ENCODE assay signal across 8 cellular contexts in the genomic region with DNA sequence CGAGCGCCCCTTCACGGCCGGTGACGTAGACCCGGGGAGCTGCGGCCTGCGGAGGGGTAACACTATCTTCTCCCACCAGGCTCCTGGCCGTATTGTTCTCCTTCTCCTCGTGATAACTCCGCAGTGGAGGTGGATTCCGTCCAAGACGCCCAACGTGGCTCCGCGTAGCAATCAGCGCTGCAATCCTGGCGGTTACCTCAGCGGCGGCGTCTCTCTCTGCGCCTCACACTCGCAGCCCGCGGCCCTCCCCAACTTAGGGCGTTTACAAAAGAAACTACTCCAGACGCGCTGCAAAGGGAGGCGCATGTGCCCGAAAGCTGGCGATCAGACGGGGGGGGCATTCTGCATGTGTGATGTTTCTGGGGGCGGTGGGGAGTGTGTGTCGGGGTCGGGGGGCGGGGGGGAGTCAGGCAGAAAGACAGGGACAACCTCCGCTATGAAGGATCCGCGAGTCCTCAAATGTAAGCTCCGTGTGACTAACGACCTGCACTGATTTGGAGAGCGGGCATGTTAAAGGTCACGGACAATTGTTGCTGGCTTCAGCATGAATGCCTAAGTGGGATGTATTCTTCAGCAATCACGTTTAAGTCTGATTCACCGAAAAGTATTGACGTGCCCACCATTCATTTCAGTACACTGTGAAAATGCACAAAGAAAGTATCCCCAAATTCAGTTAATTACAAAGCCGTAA. TPM values are rescaled to one million over a fixed set of nuclear protein-coding genes. Genes with fewer than 3 reads are reported as not detected.
DNase-seq lines count a peak whose midpoint lies in the region; ATAC-seq and TF ChIP-seq lines count a peak whose summit lies in the region.

No MANE protein-coding gene starts in this region.

- DNase-seq in GM20000 (ENCODE audit: low spot score) (peak; percentile 33), NOMO-1 (lab: John Stamatoyannopoulos, UW; ENCODE audit: unreplicated experiment in 2 of 2) (peak; percentile 61 to 69), right cardiac atrium (peak; percentile 79 to 91 (median 87)), retina (peak; percentile 85), H4 (ENCODE audit: low spot score) (no peak), GDM1 (lab: John Stamatoyannopoulos, UW) (no peak), cerebellum (ENCODE audit: low spot score) (no peak)
- peak; percentile 58 for DNase-seq in activated naive CD4-positive, alpha-beta T cell treated with anti-CD3 and anti-CD28 coated beads, Interleukin-2, amount 50 U/mL, for 16 hours

- intact Hi-C loops in right cardiac atrium (cut with DNase I) = loop anchor here in 1 of 4 donors (2.0 to 10.0 kb wide), 2 partner anchors 26 to 92 kb away; no protein-coding TSS in a partner anchor

- no peaks in the 10 kb centered on the region for H3K27me3 ChIP-seq in right cardiac atrium (ENCODE audit: control insufficient read depth, insufficient read depth)

- TF ChIP-seq CTCF in GM20000 (IDR thresholded peaks at IDR 0.05; ENCODE audit: extremely low read depth, missing control alignments) = no peak

- H3K4me3 ChIP-seq in right cardiac atrium (ENCODE audit: low read length) = peak overlapping the region; percentile 100

- H3K9me3 ChIP-seq in right cardiac atrium (ENCODE audit: control insufficient read depth, low read length) = no peaks in the 10 kb centered on the region

- no peaks in the 10 kb centered on the region for H3K4me1 ChIP-seq in right cardiac atrium (ENCODE audit: control insufficient read depth, insufficient read depth, low read length)

- H3K27ac ChIP-seq in right cardiac atrium (ENCODE audit: low read length) = peak overlapping the region; percentile 1

- WGBS in right cardiac atrium = 18% methylated on average over 47 of the region's 47 CpGs

- ATAC-seq in right cardiac atrium = peak; percentile 32 to 41

RNA-seq across cellular contexts. Expression of gene ZNF516, which starts 1.3 kb away (rescaled TPM):
- total RNA-seq in right cardiac atrium (10 to 100 TPM; 11.0 to 16.2 (median 12.3) TPM), cerebellum (27.5 TPM)
- polyA plus RNA-seq in right cardiac atrium = 4.8 TPM
- 7.0 and 7.4 TPM in 2 replicates for total RNA-seq in H4 (2014; rRNA removed; shearing (Covaris generic))

Comparison
In these comparisons a context has a peak if more than half of its experiments do, and no peak if none do; other contexts are left out.
1. DNase-seq: peak in GM20000 (single experiment), NOMO-1 (2 of 2), activated naive CD4-positive, alpha-beta T cell treated with anti-CD3 and anti-CD28 coated beads, Interleukin-2, amount 50 U/mL, for 16 hours (single experiment), right cardiac atrium (3 of 3) and retina (single experiment); none in H4 (single experiment), GDM1 (single experiment) and cerebellum (single experiment).